In the genomic region with DNA sequence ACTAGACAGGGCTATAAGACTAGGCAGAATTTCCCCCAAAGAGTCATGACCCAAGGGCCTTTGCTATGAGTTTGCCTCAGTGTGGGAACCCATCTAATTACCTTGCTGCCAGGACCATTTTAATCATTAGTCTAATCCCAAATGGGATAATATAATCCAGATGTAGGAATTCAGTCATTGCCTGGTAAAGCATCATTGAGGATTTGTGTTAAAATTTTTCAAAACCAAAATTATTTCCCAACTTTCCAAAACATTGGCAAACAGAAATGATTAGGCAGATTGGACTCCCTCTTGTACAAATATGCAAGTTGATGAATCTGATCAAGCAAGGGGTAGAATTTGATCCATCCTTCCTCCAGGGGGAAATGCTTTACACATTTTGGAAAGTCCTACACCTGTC, we compare ENCODE assay signal across 32 cellular contexts. TPM values are rescaled to one million over a fixed set of nuclear protein-coding genes. Genes with fewer than 3 reads are reported as not detected.
DNase-seq lines count a peak whose midpoint lies in the region; ATAC-seq and TF ChIP-seq lines count a peak whose summit lies in the region.
"Had no signal": no experiment of that assay in that cellular context is flagged by ENCODE, and none has a peak within 500 bp of the region (broad histone marks: within the 10 kb centered on the region; RNA-seq: fewer than 3 reads in every experiment).

No MANE protein-coding gene starts in this region.

- CTCF ChIA-PET in activated CD4-positive, alpha-beta memory T cell treated with anti-CD3 and anti-CD28 coated beads for 36 hours (lab: Charles Lee) = no interaction called here

- TF ChIP-seq CTCF in fibroblast of mammary gland (conservative IDR thresholded peaks at IDR 0.05; ENCODE audit: control insufficient read depth, insufficient read depth, low read depth, low read length) (no peak), adrenal gland (IDR thresholded peaks at IDR 0.05) (no peak)

- H3K27ac ChIP-seq in SK-N-MC (no peak overlapping the region), adrenal gland (no peak overlapping the region)
- H3K27ac ChIP-seq: A549, lower lobe of right lung, prostate gland, right lobe of liver had no signal

- no peaks in the 10 kb centered on the region for H3K36me3 Mint-ChIP-seq in activated CD4-positive, alpha-beta memory T cell treated with anti-CD3 and anti-CD28 coated beads for 36 hours
- H3K36me3 Mint-ChIP-seq: activated naive CD8-positive, alpha-beta T cell; natural killer cell; WTC11 had no signal

- no peaks in the 10 kb centered on the region for H3K9me3 Mint-ChIP-seq in activated CD4-positive, alpha-beta memory T cell treated with anti-CD3 and anti-CD28 coated beads for 36 hours
- H3K9me3 Mint-ChIP-seq: activated CD4-positive, alpha-beta T cell treated with anti-CD3 and anti-CD28 coated beads, Interleukin-2, amount 10 ng/mL, durations not matched to agents 7 days and 5 days; dendritic cell treated with granulocyte-macrophage colony-stimulating factor and Interleukin-4, amounts not matched to agents 40 ng/mL and 50 ng/mL, for 4 days; natural killer cell; stimulated activated naive CD8-positive, alpha-beta T cell treated with anti-CD3 and anti-CD28 coated beads, Interleukin-15, amount 100 ng/mL, for 72 hours had no signal

- no peak for TF ChIP-seq POLR2A in adrenal gland (IDR thresholded peaks at IDR 0.05)

- intact Hi-C loops in adrenal gland (cut with DNase I) = no loop called here
- intact Hi-C loops in activated CD4-positive, alpha-beta memory T cell treated with anti-CD3 and anti-CD28 coated beads for 36 hours (cut with micrococcal nuclease) = no loop called here

- no peak overlapping the region for H3K27ac Mint-ChIP-seq in activated CD4-positive, alpha-beta memory T cell treated with anti-CD3 and anti-CD28 coated beads for 36 hours
- H3K27ac Mint-ChIP-seq: activated CD4-positive, alpha-beta T cell treated with anti-CD3 and anti-CD28 coated beads, Interleukin-2, amount 10 ng/mL, durations not matched to agents 7 days and 5 days; activated naive CD8-positive, alpha-beta T cell; dendritic cell treated with granulocyte-macrophage colony-stimulating factor and Interleukin-4, amounts not matched to agents 40 ng/mL and 50 ng/mL, for 4 days; natural killer cell; stimulated activated naive CD8-positive, alpha-beta T cell treated with anti-CD3 and anti-CD28 coated beads, Interleukin-15, amount 100 ng/mL, for 72 hours; WTC11 had no signal

- H3K27me3 ChIP-seq in adrenal gland = no peaks in the 10 kb centered on the region
- H3K27me3 ChIP-seq: right lobe of liver had no signal

- H3K9me3 ChIP-seq in SK-N-MC (ENCODE audit: low read depth, low read length) (no peaks in the 10 kb centered on the region), adrenal gland (replicated peaks in 1 of 3) (no peaks in the 10 kb centered on the region)
- H3K9me3 ChIP-seq: A549, lower lobe of right lung, mucosa of descending colon, prostate gland, right lobe of liver had no signal

- peaks cover 0 to 8% of the 10 kb centered on the region in 2 donors for H3K4me1 ChIP-seq in adrenal gland (replicated peaks in 1 of 2)
- H3K4me1 ChIP-seq: lower lobe of right lung, prostate gland, right lobe of liver had no signal

- H3K4me3 ChIP-seq in SK-N-MC (no peak overlapping the region), fibroblast of mammary gland (ENCODE audit: control insufficient read depth, low read depth, low read length) (no peak overlapping the region), adrenal gland (no peak overlapping the region)
- H3K4me3 ChIP-seq: A549, lower lobe of right lung, mucosa of descending colon, prostate gland, right lobe of liver had no signal

- peaks cover 9% of the 10 kb centered on the region for H3K27me3 Mint-ChIP-seq in activated CD4-positive, alpha-beta memory T cell treated with anti-CD3 and anti-CD28 coated beads for 36 hours

- no peaks in the 10 kb centered on the region for H3K4me1 Mint-ChIP-seq in activated CD4-positive, alpha-beta memory T cell treated with anti-CD3 and anti-CD28 coated beads for 36 hours (ENCODE audit: low read depth)
- H3K4me1 Mint-ChIP-seq: activated CD4-positive, alpha-beta T cell treated with anti-CD3 and anti-CD28 coated beads, Interleukin-2, amount 10 ng/mL, durations not matched to agents 7 days and 5 days; natural killer cell; stimulated activated naive CD8-positive, alpha-beta T cell treated with anti-CD3 and anti-CD28 coated beads, Interleukin-15, amount 100 ng/mL, for 72 hours had no signal

- DNase-seq in AG08396 (ENCODE audit: low spot score) (peak; percentile 10), EL (peak; percentile 47), SK-N-MC (ENCODE audit: low read depth, low spot score) (peak; percentile 60), fibroblast of mammary gland (ENCODE audit: low read depth) (peak; percentile 75), adrenal gland (no peak)
- no peak for DNase-seq in activated CD4-positive, alpha-beta memory T cell treated with anti-CD3 and anti-CD28 coated beads for 36 hours
- DNase-seq: activated CD4-positive, alpha-beta T cell treated with anti-CD3 and anti-CD28 coated beads, Interleukin-2, amount 10 ng/mL, durations not matched to agents 7 days and 5 days; activated effector memory CD4-positive, alpha-beta T cell treated with Interleukin-2 at 50 U/mL for 16 hours; activated T-cell treated with anti-CD3 and anti-CD28 coated beads, Interleukin-2, amount 50 U/mL, for 1 hour; central memory CD4-positive, alpha-beta T cell; GDM1; hippocampal formation; Kasumi-1; lower lobe of right lung; mucosa of descending colon; natural killer cell; NCI-H146; NCI-H446; NCI-H774; occipital lobe; right lobe of liver; RPMI8226; stimulated activated CD4-positive, alpha-beta T cell treated with anti-CD3 and anti-CD28 coated beads, Interleukin-2, amount 100 ng/mL, for 48 hours; stimulated activated naive CD8-positive, alpha-beta T cell treated with anti-CD3 and anti-CD28 coated beads, Interleukin-15, amount 100 ng/mL, for 72 hours had no signal

- ATAC-seq in HG02840 (IDR thresholded peaks at IDR 0.05; ENCODE audit: low FRiP score, unreplicated experiment) (no peak), GM21528 (IDR thresholded peaks at IDR 0.05; ENCODE audit: low FRiP score, unreplicated experiment) (no peak)
- ATAC-seq: A549; lower lobe of right lung; mucosa of descending colon; natural killer cell; stimulated activated naive CD8-positive, alpha-beta T cell treated with anti-CD3 and anti-CD28 coated beads, Interleukin-15, amount 100 ng/mL, for 72 hours; WTC11 had no signal

- no peaks in the 10 kb centered on the region for H3K36me3 ChIP-seq in SK-N-MC (ENCODE audit: insufficient read depth, low read length)
- no peaks in the 10 kb centered on the region for H3K36me3 ChIP-seq in adrenal gland (replicated peaks in 1 of 2)
- H3K36me3 ChIP-seq: lower lobe of right lung, prostate gland, right lobe of liver had no signal

- POLR2A ChIA-PET in activated CD4-positive, alpha-beta memory T cell treated with anti-CD3 and anti-CD28 coated beads for 36 hours (lab: Charles Lee) = no interaction called here

- H3K4me3 Mint-ChIP-seq in activated CD4-positive, alpha-beta memory T cell treated with anti-CD3 and anti-CD28 coated beads for 36 hours = no peak overlapping the region
- H3K4me3 Mint-ChIP-seq: activated CD4-positive, alpha-beta T cell treated with anti-CD3 and anti-CD28 coated beads, Interleukin-2, amount 10 ng/mL, durations not matched to agents 7 days and 5 days; activated naive CD8-positive, alpha-beta T cell; dendritic cell treated with granulocyte-macrophage colony-stimulating factor and Interleukin-4, amounts not matched to agents 40 ng/mL and 50 ng/mL, for 4 days; natural killer cell; stimulated activated naive CD8-positive, alpha-beta T cell treated with anti-CD3 and anti-CD28 coated beads, Interleukin-15, amount 100 ng/mL, for 72 hours; WTC11 had no signal

- H3K9ac ChIP-seq in SK-N-MC (ENCODE audit: insufficient read length) = no peak overlapping the region

RNA-seq across cellular contexts. Expression of a gene that starts 16.2 kb away (rescaled TPM):
- total RNA-seq in adrenal gland = not detected
- not detected for polyA plus RNA-seq in adrenal gland
- total RNA-seq in activated CD4-positive, alpha-beta memory T cell treated with anti-CD3 and anti-CD28 coated beads for 36 hours = not detected
- total RNA-seq: activated CD4-positive, alpha-beta T cell treated with anti-CD3 and anti-CD28 coated beads, Interleukin-2, amount 10 ng/mL, durations not matched to agents 7 days and 5 days; lower lobe of right lung; mucosa of descending colon; natural killer cell; occipital lobe; right lobe of liver; SK-MEL-5; WTC11 had no signal
- polyA plus RNA-seq: A549 had no signal

Comparison
In these comparisons a context has a peak if more than half of its experiments do, and no peak if none do; other contexts are left out.
1. DNase-seq: peak in AG08396 (single experiment), EL (single experiment), SK-N-MC (single experiment) and fibroblast of mammary gland (single experiment); none in adrenal gland (0 of 7) and activated CD4-positive, alpha-beta memory T cell treated with anti-CD3 and anti-CD28 coated beads for 36 hours (single experiment).